23 cellular contexts compared by ENCODE assay signal in genomic region chr11:90784241-90784814, GRCh38.
A peak's percentile ranks its signal among the peaks of the same experiment; 100 is the strongest.
DNase-seq lines count a peak whose midpoint lies in the region; ATAC-seq, FAIRE-seq and TF ChIP-seq lines count a peak whose summit lies in the region.
"Had no signal": no experiment of that assay in that cellular context is flagged by ENCODE, and none has a peak within 500 bp of the region (broad histone marks: within the 10 kb centered on the region; RNA-seq: fewer than 3 reads in every experiment).

No MANE protein-coding gene starts in this region.

- H3K4me2 ChIP-seq in HepG2 (ENCODE audit: low read depth, low read length), result no peak overlapping the region
- H3K4me2 ChIP-seq: BLaER1 had no signal

- H4K20me1 ChIP-seq in HepG2 (ENCODE audit: insufficient read depth, low read length), result no peaks in the 10 kb centered on the region
- H4K20me1 ChIP-seq: BLaER1 had no signal

- peaks cover 10% of the 10 kb centered on the region for H3K9me3 ChIP-seq in HepG2 (ENCODE audit: low read length)
- H3K9me3 ChIP-seq in right lobe of liver, result no peaks in the 10 kb centered on the region
- H3K9me3 ChIP-seq: BE2C, BLaER1 had no signal

- H3K27me3 ChIP-seq in HepG2 (ENCODE audit: control insufficient read depth in 1 of 2, insufficient read depth in 2 of 2, low read length in 2 of 2), result no peaks in the 10 kb centered on the region
- H3K27me3 ChIP-seq in right lobe of liver, result no peaks in the 10 kb centered on the region
- H3K27me3 ChIP-seq: BE2C, BLaER1 had no signal

- TF ChIP-seq POLR2A in HepG2 (IDR thresholded peaks at IDR 0.05; ENCODE audit: insufficient read depth in 1 of 2, low read depth in 2 of 2, low read length in 2 of 2), result no peak
- TF ChIP-seq POLR2A in right lobe of liver (IDR thresholded peaks at IDR 0.05), result no peak

- H2AFZ ChIP-seq in HepG2 (ENCODE audit: low read length), result no peak overlapping the region

- no peak for TF ChIP-seq RAD21 in HepG2 (CRISPR knock-in tag; IDR thresholded peaks at IDR 0.05)

- TF ChIP-seq CTCF in HepG2 (CRISPR knock-in tag; IDR thresholded peaks at IDR 0.05) (no peak), right lobe of liver (IDR thresholded peaks at IDR 0.05) (no peak), GM13977 (IDR thresholded peaks at IDR 0.05; ENCODE audit: extremely low read depth, insufficient read depth, missing control alignments) (no peak)

- CTCF ChIA-PET in HepG2 (lab: Yijun Ruan, JAX; ENCODE audit: low intra/inter-chr PET ratio, low total read pairs), result no interaction called here

- H3K4me3 ChIP-seq in HepG2 (replicated peaks in 1 of 3; ENCODE audit: insufficient read depth in 1 of 3, low read depth in 2 of 3, low read length in 3 of 3) (no peak overlapping the region), right lobe of liver (no peak overlapping the region)
- H3K4me3 ChIP-seq: BLaER1, GM12878 had no signal

- H3K36me3 ChIP-seq in HepG2 (replicated peaks in 1 of 2; ENCODE audit: control insufficient read depth in 1 of 2, insufficient read depth in 2 of 2, low read length in 2 of 2) (no peaks in the 10 kb centered on the region), right lobe of liver (no peaks in the 10 kb centered on the region)
- H3K36me3 ChIP-seq: BE2C, BLaER1 had no signal

- POLR2A ChIA-PET in HepG2 (lab: Yijun Ruan, JAX), result no interaction called here

- no TSS peak for BruUV-seq in HepG2 (replicated peaks; lab: Mats Ljungman, UMichigan)

- H3K9ac ChIP-seq in HepG2 (ENCODE audit: insufficient read depth, low read depth, low read length), result no peak overlapping the region
- H3K9ac ChIP-seq: BLaER1 had no signal

- H3K27ac ChIP-seq in HepG2 (ENCODE audit: extremely low read length, insufficient read depth, low read length), result no peak overlapping the region
- no peak overlapping the region for H3K27ac ChIP-seq in right lobe of liver
- H3K27ac ChIP-seq: 22Rv1, BLaER1 had no signal

- WGBS in HepG2 (ENCODE audit: low lambda C conversion rate), result 24% methylated on average over 2 of the region's 2 CpGs
- 44% methylated on average over 2 of the region's 2 CpGs for WGBS in right lobe of liver (ENCODE audit: insufficient coverage, low coverage, low lambda C conversion rate, missing lambda C conversion rate)

- in situ Hi-C loops in HepG2 (cut with HindIII; ENCODE audit: extremely low pct_ligation_motif_present, low pct_unique_long_range_greater_than_20kb), result no loop called here
- in situ Hi-C loops in GM13977 (cut with MboI; ENCODE audit: low pct_unique_long_range_greater_than_20kb, low sequenced_read_pairs, unreplicated experiment), result no loop called here

- H3K79me2 ChIP-seq in HepG2 (ENCODE audit: insufficient read depth, low read length), result no peaks in the 10 kb centered on the region

- ATAC-seq in HepG2, result no peak
- no peak for ATAC-seq in right lobe of liver
- ATAC-seq in GM18909 (IDR thresholded peaks at IDR 0.05; ENCODE audit: poor library complexity, unreplicated experiment), result no peak
- ATAC-seq: GM12878 had no signal

- H3K4me1 ChIP-seq in HepG2 (ENCODE audit: insufficient read depth, low read length) (no peaks in the 10 kb centered on the region), right lobe of liver (no peaks in the 10 kb centered on the region)
- H3K4me1 ChIP-seq: BLaER1 had no signal

- no peak for FAIRE-seq in HepG2 (lab: Jason Lieb, UNC)
- FAIRE-seq: GM12878, GM12892 had no signal

- no peak for TF ChIP-seq EP300 in HepG2 (IDR thresholded peaks at IDR 0.05; ENCODE audit: low read depth in 2 of 2, low read length in 2 of 2)
- no peak for TF ChIP-seq EP300 in HepG2 (CRISPR knock-in tag; IDR thresholded peaks at IDR 0.05; ENCODE audit: borderline replicate concordance)

- intact Hi-C loops in HepG2 (cut with micrococcal nuclease; ENCODE audit: unreplicated experiment) (no loop called here), right lobe of liver (cut with DNase I) (no loop called here)

- DNase-seq in HepG2 (ENCODE audit: low spot score) (no peak), right lobe of liver (no peak), SK-N-DZ (ENCODE audit: low spot score) (peak; percentile 92), GM13977 (ENCODE audit: low spot score) (no peak)
- DNase-seq: ACHN; BE2C; C1 segment of cervical spinal cord; CD4-positive, alpha-beta memory T cell; CD4-positive, CD25-positive, alpha-beta regulatory T cell; CD8-positive, alpha-beta memory T cell; COR-L47; DMS 273 treated with DMSO at 0.1 percent for 48 hours; DMS153; DMS53; DMS79; DND-41; EL; GDM1 had no signal

TF ChIP-seq in HepG2, 621 proteins besides CTCF, POLR2A, EP300 and RAD21:
- TF ChIP-seq RFX3 (CRISPR knock-in tag; IDR thresholded peaks at IDR 0.05), result no peak
- no peak for TF ChIP-seq HNF4G (IDR thresholded peaks at IDR 0.05; ENCODE audit: borderline replicate concordance, low read depth, low read length)
- no peak for TF ChIP-seq HNF4G (CRISPR knock-in tag; IDR thresholded peaks at IDR 0.05; ENCODE audit: borderline replicate concordance, low read depth)
- peak; percentile 53 to 66; a peak in 3 of 4 replicates for TF ChIP-seq MAFK (conservative IDR thresholded peaks at IDR 0.05 in 1 of 2, IDR thresholded peaks at IDR 0.05 in 1 of 2; ENCODE audit: low read length in 2 of 2)
- TF ChIP-seq MAFF (IDR thresholded peaks at IDR 0.05; ENCODE audit: low read depth, low read length), result 0 out of 2 replicates have a peak, but pooled peaks have one; percentile 45
- TF ChIP-seq TAF1 (CRISPR knock-in tag; IDR thresholded peaks at IDR 0.05), result no peak
TF ChIP-seq in HepG2: peak in this region for 2.
